ENCODE assay signal across 18 cellular contexts in genomic region chr2:74162951-74163350, GRCh38.
"Had no signal": no experiment of that assay in that cellular context is flagged by ENCODE, and none has a peak within 500 bp of the region (broad histone marks: within the 10 kb centered on the region; RNA-seq: fewer than 3 reads in every experiment).

No MANE protein-coding gene starts in this region.

- ATAC-seq: left ventricle myocardium superior; lower lobe of right lung; naive thymus-derived CD8-positive, alpha-beta T cell; sciatic nerve; stimulated activated naive CD8-positive, alpha-beta T cell treated with anti-CD3 and anti-CD28 coated beads, Interleukin-15, amount 100 ng/mL, for 72 hours had no signal

- H3K4me3 Mint-ChIP-seq: dendritic cell treated with granulocyte-macrophage colony-stimulating factor and Interleukin-4, amounts not matched to agents 40 ng/mL and 50 ng/mL, for 4 days; naive thymus-derived CD8-positive, alpha-beta T cell; nephron progenitor cell; stimulated activated naive CD8-positive, alpha-beta T cell treated with anti-CD3 and anti-CD28 coated beads, Interleukin-15, amount 100 ng/mL, for 72 hours had no signal

- H3K9me3 ChIP-seq: prostate gland, suprapubic skin, vagina had no signal

- H3K27me3 Mint-ChIP-seq: dendritic cell treated with granulocyte-macrophage colony-stimulating factor and Interleukin-4, amounts not matched to agents 40 ng/mL and 50 ng/mL, for 4 days; naive thymus-derived CD8-positive, alpha-beta T cell; stimulated activated naive CD8-positive, alpha-beta T cell treated with anti-CD3 and anti-CD28 coated beads, Interleukin-15, amount 100 ng/mL, for 72 hours had no signal

- H3K9me3 Mint-ChIP-seq: dendritic cell treated with granulocyte-macrophage colony-stimulating factor and Interleukin-4, amounts not matched to agents 40 ng/mL and 50 ng/mL, for 4 days; stimulated activated naive CD8-positive, alpha-beta T cell treated with anti-CD3 and anti-CD28 coated beads, Interleukin-15, amount 100 ng/mL, for 72 hours had no signal

- DNase-seq: effector CD8-positive, alpha-beta T cell; left ventricle myocardium superior; lower lobe of right lung; naive thymus-derived CD8-positive, alpha-beta T cell; nephron progenitor cell; nucleus accumbens; stimulated activated CD4-positive, alpha-beta T cell treated with anti-CD3 and anti-CD28 coated beads, Interleukin-12 subunit alpha, Interleukin-12 subunit beta, amount 100 ng/mL, for 4 hours; stimulated activated CD4-positive, alpha-beta T cell treated with anti-CD3 and anti-CD28 coated beads, Interleukin-1b, Interleukin-23, amount 100 ng/mL, for 48 hours; stimulated activated CD4-positive, alpha-beta T cell treated with anti-CD3 and anti-CD28 coated beads, Interleukin-4, amount 100 ng/mL, for 1 hour; stimulated activated CD8-positive, alpha-beta memory T cell treated with anti-CD3 and anti-CD28 coated beads, Interleukin-4, amount 100 ng/mL, for 48 hours; stimulated activated naive CD4-positive, alpha-beta T cell; stimulated activated naive CD8-positive, alpha-beta T cell treated with anti-CD3 and anti-CD28 coated beads, Interleukin-15, amount 100 ng/mL, for 72 hours; transverse colon had no signal

- H3K4me1 Mint-ChIP-seq: nephron progenitor cell had no signal

- H3K27ac Mint-ChIP-seq: dendritic cell treated with granulocyte-macrophage colony-stimulating factor and Interleukin-4, amounts not matched to agents 40 ng/mL and 50 ng/mL, for 4 days had no signal
